In the genomic region with DNA sequence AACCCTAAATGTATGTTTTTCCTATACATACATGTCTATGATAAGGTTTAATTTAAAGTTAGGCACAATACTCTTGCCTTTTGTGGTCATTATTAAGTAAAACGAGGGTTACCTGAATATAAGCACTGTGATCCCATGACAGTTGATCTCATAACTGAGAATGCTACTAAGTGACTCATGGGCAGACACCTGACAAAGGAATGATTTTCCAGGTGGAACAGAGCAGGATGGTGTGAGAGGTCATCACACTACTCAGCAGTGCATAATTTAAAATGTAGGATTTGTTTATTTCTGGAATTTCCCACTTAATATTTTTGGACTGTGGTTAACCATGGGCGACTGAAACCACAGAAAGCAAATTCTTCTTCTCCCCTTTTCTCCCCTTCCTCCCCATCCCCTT, we compare ENCODE assay signal across 20 cellular contexts.
"Had no signal": no experiment of that assay in that cellular context is flagged by ENCODE, and none has a peak within 500 bp of the region (broad histone marks: within the 10 kb centered on the region; RNA-seq: fewer than 3 reads in every experiment).

No MANE protein-coding gene starts in this region.

- ATAC-seq: esophagus mucosa; gastroesophageal sphincter; mucosa of descending colon; naive thymus-derived CD8-positive, alpha-beta T cell; psoas muscle; sciatic nerve; stimulated activated naive B cell treated with anti-CD40 and anti-IgM and Interleukin-4, amounts not matched to agents 10 μg/mL and 1 μg/mL and 100 μg/mL, for 72 hours; stimulated activated naive CD8-positive, alpha-beta T cell treated with anti-CD3 and anti-CD28 coated beads, Interleukin-15, amount 100 ng/mL, for 72 hours had no signal

- H3K4me3 Mint-ChIP-seq: dendritic cell treated with granulocyte-macrophage colony-stimulating factor and Interleukin-4, amounts not matched to agents 40 ng/mL and 50 ng/mL, for 4 days; immature natural killer cell; naive thymus-derived CD8-positive, alpha-beta T cell; stimulated activated naive B cell treated with anti-CD40 and anti-IgM and Interleukin-4, amounts not matched to agents 10 μg/mL and 1 μg/mL and 100 μg/mL, for 72 hours; stimulated activated naive CD8-positive, alpha-beta T cell treated with anti-CD3 and anti-CD28 coated beads, Interleukin-15, amount 100 ng/mL, for 72 hours had no signal

- H3K27ac ChIP-seq: gastroesophageal sphincter, neutrophil, psoas muscle, spleen, testis, tibial nerve had no signal

- H3K27me3 Mint-ChIP-seq: dendritic cell treated with granulocyte-macrophage colony-stimulating factor and Interleukin-4, amounts not matched to agents 40 ng/mL and 50 ng/mL, for 4 days; stimulated activated naive B cell treated with anti-CD40 and anti-IgM and Interleukin-4, amounts not matched to agents 10 μg/mL and 1 μg/mL and 100 μg/mL, for 72 hours had no signal

- DNase-seq: cerebellar nuclear complex; immature natural killer cell; kidney; mucosa of descending colon; naive thymus-derived CD8-positive, alpha-beta T cell; psoas muscle; spleen; stimulated activated CD4-positive, alpha-beta T cell treated with anti-CD3 and anti-CD28 coated beads, Interleukin-15, amount 100 ng/mL, for 24 hours; stimulated activated CD4-positive, alpha-beta T cell treated with anti-CD3 and anti-CD28 coated beads, Interleukin-1b, Interleukin-23, amount 100 ng/mL, for 48 hours; stimulated activated CD4-positive, alpha-beta T cell treated with anti-CD3 and anti-CD28 coated beads, Interleukin-4, amount 100 ng/mL, for 24 hours; stimulated activated naive B cell treated with anti-CD40 and anti-IgM and Interleukin-4, amounts not matched to agents 10 μg/mL and 1 μg/mL and 100 μg/mL, for 72 hours; stimulated activated naive CD8-positive, alpha-beta T cell treated with anti-CD3 and anti-CD28 coated beads, Interleukin-15, amount 100 ng/mL, for 72 hours; testis had no signal

- H3K27ac Mint-ChIP-seq: dendritic cell treated with granulocyte-macrophage colony-stimulating factor and Interleukin-4, amounts not matched to agents 40 ng/mL and 50 ng/mL, for 4 days; immature natural killer cell; naive thymus-derived CD8-positive, alpha-beta T cell; stimulated activated naive B cell treated with anti-CD40 and anti-IgM and Interleukin-4, amounts not matched to agents 10 μg/mL and 1 μg/mL and 100 μg/mL, for 72 hours; stimulated activated naive CD8-positive, alpha-beta T cell treated with anti-CD3 and anti-CD28 coated beads, Interleukin-15, amount 100 ng/mL, for 72 hours had no signal

- H3K9me3 ChIP-seq: gastroesophageal sphincter, mucosa of descending colon, neutrophil, psoas muscle, spleen, testis, tibial nerve had no signal

- H3K36me3 Mint-ChIP-seq: immature natural killer cell; naive thymus-derived CD8-positive, alpha-beta T cell; stimulated activated naive B cell treated with anti-CD40 and anti-IgM and Interleukin-4, amounts not matched to agents 10 μg/mL and 1 μg/mL and 100 μg/mL, for 72 hours had no signal

- H3K4me1 ChIP-seq: gastroesophageal sphincter, psoas muscle, spleen, testis, tibial nerve had no signal

- H3K4me1 Mint-ChIP-seq: immature natural killer cell; naive thymus-derived CD8-positive, alpha-beta T cell; stimulated activated naive B cell treated with anti-CD40 and anti-IgM and Interleukin-4, amounts not matched to agents 10 μg/mL and 1 μg/mL and 100 μg/mL, for 72 hours; stimulated activated naive CD8-positive, alpha-beta T cell treated with anti-CD3 and anti-CD28 coated beads, Interleukin-15, amount 100 ng/mL, for 72 hours had no signal

- H3K9me3 Mint-ChIP-seq: dendritic cell treated with granulocyte-macrophage colony-stimulating factor and Interleukin-4, amounts not matched to agents 40 ng/mL and 50 ng/mL, for 4 days; stimulated activated naive B cell treated with anti-CD40 and anti-IgM and Interleukin-4, amounts not matched to agents 10 μg/mL and 1 μg/mL and 100 μg/mL, for 72 hours; stimulated activated naive CD8-positive, alpha-beta T cell treated with anti-CD3 and anti-CD28 coated beads, Interleukin-15, amount 100 ng/mL, for 72 hours had no signal

- H3K36me3 ChIP-seq: neutrophil had no signal

- H3K4me3 ChIP-seq: gastroesophageal sphincter, mucosa of descending colon, psoas muscle, spleen, testis, tibial nerve had no signal

- H3K27me3 ChIP-seq: gastroesophageal sphincter, neutrophil, spleen, testis, tibial nerve had no signal

- FAIRE-seq: endothelial cell of umbilical vein, kidney had no signal
